In genomic region chr10:35005868-35006267, GRCh38 we compare ENCODE assay signal across 10 cellular contexts.
DNase-seq lines count a peak whose midpoint lies in the region; ATAC-seq and TF ChIP-seq lines count a peak whose summit lies in the region.
"Had no signal": no experiment of that assay in that cellular context is flagged by ENCODE, and none has a peak within 500 bp of the region (broad histone marks: within the 10 kb centered on the region; RNA-seq: fewer than 3 reads in every experiment).

No MANE protein-coding gene starts in this region.

- no peak overlapping the region for H3K4me3 Mint-ChIP-seq in activated T-helper 2 cell treated with anti-CD3 and anti-CD28 coated beads, Interferon-gamma antibody, Interleukin-2, Interleukin-4, amounts not matched to agents 10 μg/mL and 5 μg/mL and 100 μg/mL, durations not matched to agents 14 hours and 24 hours and 36 hours (ENCODE audit: low read depth)

- H3K27ac ChIP-seq in coronary artery (no peak overlapping the region), gastroesophageal sphincter (no peak overlapping the region)
- H3K27ac ChIP-seq: WERI-Rb-1 had no signal

- peaks cover 0 to 34% of the 10 kb centered on the region in 2 donors for H3K36me3 ChIP-seq in gastroesophageal sphincter
- H3K36me3 ChIP-seq: WERI-Rb-1 had no signal

- H3K4me1 ChIP-seq in gastroesophageal sphincter, result no peaks in the 10 kb centered on the region

- no peaks in the 10 kb centered on the region for H3K9me3 ChIP-seq in gastroesophageal sphincter

- no peak for ATAC-seq in gastroesophageal sphincter

- in situ Hi-C loops in ACHN (cut with HindIII; ENCODE audit: low pct_ligation_motif_present, low pct_unique_long_range_greater_than_20kb, low sequenced_read_pairs), result no loop called here

- peaks cover 13% of the 10 kb centered on the region for H3K36me3 Mint-ChIP-seq in activated T-helper 2 cell treated with anti-CD3 and anti-CD28 coated beads, Interferon-gamma antibody, Interleukin-2, Interleukin-4, amounts not matched to agents 10 μg/mL and 5 μg/mL and 100 μg/mL, durations not matched to agents 14 hours and 24 hours and 36 hours (ENCODE audit: low read depth)

- DNase-seq in ACHN (peak; percentile 86), HS-5 (ENCODE audit: low read depth) (peak; percentile 96), SKM-1 (lab: John Stamatoyannopoulos, UW; ENCODE audit: unreplicated experiment) (peak; percentile 67), foreskin fibroblast (peak; percentile 91 to 97), coronary artery (ENCODE audit: low spot score) (no peak), posterior vena cava (ENCODE audit: low spot score) (no peak)
- DNase-seq in activated T-helper 2 cell treated with anti-CD3 and anti-CD28 coated beads, Interferon-gamma antibody, Interleukin-2, Interleukin-4, amounts not matched to agents 10 μg/mL and 5 μg/mL and 100 μg/mL, durations not matched to agents 14 hours and 24 hours and 36 hours (ENCODE audit: low spot score), result no peak
- DNase-seq: WERI-Rb-1 had no signal

- H3K4me1 Mint-ChIP-seq in activated T-helper 2 cell treated with anti-CD3 and anti-CD28 coated beads, Interferon-gamma antibody, Interleukin-2, Interleukin-4, amounts not matched to agents 10 μg/mL and 5 μg/mL and 100 μg/mL, durations not matched to agents 14 hours and 24 hours and 36 hours (ENCODE audit: low read depth), result no peaks in the 10 kb centered on the region

- H3K27ac Mint-ChIP-seq in activated T-helper 2 cell treated with anti-CD3 and anti-CD28 coated beads, Interferon-gamma antibody, Interleukin-2, Interleukin-4, amounts not matched to agents 10 μg/mL and 5 μg/mL and 100 μg/mL, durations not matched to agents 14 hours and 24 hours and 36 hours, result no peak overlapping the region

- no peak for TF ChIP-seq EP300 in gastroesophageal sphincter (IDR thresholded peaks at IDR 0.05)

- H3K27me3 Mint-ChIP-seq in activated T-helper 2 cell treated with anti-CD3 and anti-CD28 coated beads, Interferon-gamma antibody, Interleukin-2, Interleukin-4, amounts not matched to agents 10 μg/mL and 5 μg/mL and 100 μg/mL, durations not matched to agents 14 hours and 24 hours and 36 hours (ENCODE audit: low read depth), result no peaks in the 10 kb centered on the region

- TF ChIP-seq CTCF in foreskin fibroblast (IDR thresholded peaks at IDR 0.05; ENCODE audit: low read depth, low read length) (no peak), coronary artery (IDR thresholded peaks at IDR 0.05) (no peak), gastroesophageal sphincter (IDR thresholded peaks at IDR 0.05) (no peak)

- no peak overlapping the region for H3K4me3 ChIP-seq in foreskin fibroblast (ENCODE audit: low read depth in 1 of 2, low read length in 2 of 2)
- no peak overlapping the region for H3K4me3 ChIP-seq in coronary artery
- H3K4me3 ChIP-seq in gastroesophageal sphincter, result no peak overlapping the region

- no peaks in the 10 kb centered on the region for H3K9me3 Mint-ChIP-seq in activated T-helper 2 cell treated with anti-CD3 and anti-CD28 coated beads, Interferon-gamma antibody, Interleukin-2, Interleukin-4, amounts not matched to agents 10 μg/mL and 5 μg/mL and 100 μg/mL, durations not matched to agents 14 hours and 24 hours and 36 hours
- H3K9me3 Mint-ChIP-seq: CD14-positive monocyte had no signal

- no peak for TF ChIP-seq POLR2A in gastroesophageal sphincter (IDR thresholded peaks at IDR 0.05)

- H3K27me3 ChIP-seq in gastroesophageal sphincter, result no peaks in the 10 kb centered on the region

- WGBS in gastroesophageal sphincter (ENCODE audit: low coverage in 1 of 2), 2 donors, result 64 to 78% methylated on average over 5 to 8 of the region's 8 CpGs

- intact Hi-C loops in posterior vena cava (cut with DNase I), result no loop called here
- intact Hi-C loops in activated T-helper 2 cell treated with anti-CD3 and anti-CD28 coated beads, Interferon-gamma antibody, Interleukin-2, Interleukin-4, amounts not matched to agents 10 μg/mL and 5 μg/mL and 100 μg/mL, durations not matched to agents 14 hours and 24 hours and 36 hours (cut with micrococcal nuclease), result no loop called here

Comparison
In these comparisons a context has a peak if more than half of its experiments do, and no peak if none do; other contexts are left out.
1. DNase-seq: peak in ACHN (single experiment), HS-5 (single experiment), SKM-1 (single experiment) and foreskin fibroblast (2 of 2); none in coronary artery (single experiment), posterior vena cava (single experiment) and activated T-helper 2 cell treated with anti-CD3 and anti-CD28 coated beads, Interferon-gamma antibody, Interleukin-2, Interleukin-4, amounts not matched to agents 10 μg/mL and 5 μg/mL and 100 μg/mL, durations not matched to agents 14 hours and 24 hours and 36 hours (single experiment).